ENCODE assay signal across 8 cellular contexts in the genomic region with DNA sequence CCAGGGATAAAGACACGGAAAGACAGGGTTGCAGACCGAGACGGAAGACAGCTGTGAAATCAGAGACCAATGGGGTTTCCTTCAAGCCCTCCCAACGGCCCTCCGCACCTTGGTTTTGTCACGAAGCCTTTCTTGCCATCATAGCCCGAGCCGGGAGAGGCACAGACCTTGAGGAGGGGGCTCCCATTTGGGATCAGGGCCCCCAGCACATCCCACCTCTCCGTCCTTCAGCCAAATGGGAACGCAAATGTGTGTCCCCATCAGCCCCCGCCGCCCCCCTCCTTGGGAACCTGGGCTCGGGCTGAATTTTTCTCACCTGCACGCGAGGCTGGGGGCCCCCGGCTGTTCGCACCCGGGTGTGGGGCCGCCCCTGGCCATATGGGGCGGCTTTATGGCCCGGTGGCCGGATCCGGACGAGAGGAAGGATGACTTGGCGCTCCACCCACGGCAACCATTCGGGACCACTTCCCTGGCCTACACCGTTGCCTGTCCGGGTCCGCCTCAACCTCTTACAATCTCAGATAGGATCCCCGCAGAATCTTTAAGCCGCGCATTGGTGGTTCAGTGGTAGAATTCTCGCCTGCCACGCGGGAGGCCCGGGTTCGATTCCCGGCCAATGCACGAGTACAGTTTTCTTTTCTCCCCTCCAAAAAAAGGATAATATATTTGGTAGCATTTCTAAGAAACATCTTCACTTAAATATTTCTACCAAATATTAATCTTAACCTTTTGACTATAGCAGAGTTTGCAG. TPM values are rescaled to one million over a fixed set of nuclear protein-coding genes. Genes with fewer than 3 reads are reported as not detected.
DNase-seq lines count a peak whose midpoint lies in the region; ATAC-seq and TF ChIP-seq lines count a peak whose summit lies in the region.

No MANE protein-coding gene starts in this region.

- TF ChIP-seq CTCF in foreskin keratinocyte (conservative IDR thresholded peaks at IDR 0.05) (no peak), neural progenitor cell (IDR thresholded peaks at IDR 0.05) (no peak), stomach (IDR thresholded peaks at IDR 0.05) (no peak)

- peak overlapping the region; percentile 90 for H3K4me2 ChIP-seq in neural progenitor cell

- H3K27ac Mint-ChIP-seq in CD8-positive, alpha-beta memory T cell, result peak overlapping the region; percentile 16 to 93 (median 70)
- H3K27ac Mint-ChIP-seq in neural progenitor cell, result peak overlapping the region; percentile 97

- intact Hi-C loops in stomach (cut with DNase I; ENCODE audit: low total_unique reads), result no loop called here

- H3K79me2 ChIP-seq in neural progenitor cell (ENCODE audit: low read depth), result no peaks in the 10 kb centered on the region

- peaks cover 0 to 5% (median 2%) of the 10 kb centered on the region in 5 donors for H3K9me3 Mint-ChIP-seq in CD8-positive, alpha-beta memory T cell
- H3K9me3 Mint-ChIP-seq in neural progenitor cell, result peaks cover 13% of the 10 kb centered on the region

- peak; percentile 13 for ATAC-seq in foreskin keratinocyte
- no peak for ATAC-seq in HG02870 (IDR thresholded peaks at IDR 0.05; ENCODE audit: unreplicated experiment)

- H3F3A ChIP-seq in neural progenitor cell (ENCODE audit: low read depth), result peaks cover 64% of the 10 kb centered on the region

- peak overlapping the region; percentile 24 for H3K27ac ChIP-seq in CD8-positive, alpha-beta memory T cell (ENCODE audit: low read depth, low read length)
- no peak overlapping the region for H3K27ac ChIP-seq in foreskin keratinocyte
- H3K27ac ChIP-seq in neural progenitor cell, result no peak overlapping the region
- H3K27ac ChIP-seq in stomach, result peak overlapping the region in 4 of 5 donors; percentile 33 to 81 (median 51)

- no peaks in the 10 kb centered on the region for H3K36me3 ChIP-seq in CD8-positive, alpha-beta memory T cell (ENCODE audit: insufficient read depth, low read length)
- H3K36me3 ChIP-seq in neural progenitor cell (no peaks in the 10 kb centered on the region), stomach (no peaks in the 10 kb centered on the region)

- no peak for TF ChIP-seq EP300 in stomach (IDR thresholded peaks at IDR 0.05)

- POLR2A ChIA-PET in CD8-positive, alpha-beta memory T cell (lab: Charles Lee), result interaction anchor here (1.1 to 1.6 kb wide), 4 partner anchors 31 to 123 kb away, joined by 3 to 7 read pairs (median 4); a partner anchor contains a TSS

- H3K4me3 Mint-ChIP-seq in CD8-positive, alpha-beta memory T cell, result peak overlapping the region; percentile 84 to 94 (median 90)
- H3K4me3 Mint-ChIP-seq in neural progenitor cell, result peak overlapping the region; percentile 91

- 0 to 4% (median 3%) methylated on average over 37 to 40 of the region's 40 CpGs for WGBS in stomach, 5 donors

- CTCF ChIA-PET in CD8-positive, alpha-beta memory T cell (lab: Charles Lee), result interaction anchor here (1.2 to 2.7 kb wide), 6 partner anchors 11 to 123 kb away, joined by 4 to 19 read pairs (median 6); a partner anchor contains a TSS

- H3K4me1 ChIP-seq in CD8-positive, alpha-beta memory T cell (ENCODE audit: insufficient read depth, low read length), result peaks cover 49% of the 10 kb centered on the region
- H3K4me1 ChIP-seq in foreskin keratinocyte, result no peaks in the 10 kb centered on the region
- peaks cover 14% of the 10 kb centered on the region for H3K4me1 ChIP-seq in neural progenitor cell
- peaks cover 68 to 73% (median 72%) of the 10 kb centered on the region in 4 donors for H3K4me1 ChIP-seq in stomach

- no peak overlapping the region for H2AFZ ChIP-seq in neural progenitor cell (replicated peaks)

- peak; percentile 51 for TF ChIP-seq POLR2A in Raji (IDR thresholded peaks at IDR 0.05; ENCODE audit: insufficient read depth, low read depth, low read length)
- TF ChIP-seq POLR2A in stomach (IDR thresholded peaks at IDR 0.05), result no peak

- H3K36me3 Mint-ChIP-seq in CD8-positive, alpha-beta memory T cell, result peaks cover 0 to 13% (median 0%) of the 10 kb centered on the region in 3 donors
- H3K36me3 Mint-ChIP-seq in neural progenitor cell, result peaks cover 4% of the 10 kb centered on the region

- H3K9me3 ChIP-seq in CD8-positive, alpha-beta memory T cell (ENCODE audit: low read length), result no peaks in the 10 kb centered on the region
- H3K9me3 ChIP-seq in neural progenitor cell (ENCODE audit: low read depth), result no peaks in the 10 kb centered on the region
- no peaks in the 10 kb centered on the region for H3K9me3 ChIP-seq in stomach

- DNase-seq in CD8-positive, alpha-beta memory T cell, result peak; percentile 76 to 89 (median 82)
- DNase-seq in HT-29 (ENCODE audit: low spot score), result peak; percentile 77
- peak; percentile 73 for DNase-seq in activated effector memory CD4-positive, alpha-beta T cell treated with Interleukin-2 at 50 U/mL for 16 hours
- peak in 1 of 2 donors; percentile 54 for DNase-seq in foreskin keratinocyte
- peak; percentile 84 for DNase-seq in neural progenitor cell (ENCODE audit: low spot score)
- DNase-seq in stomach, result peak; percentile 83

- H3K4me3 ChIP-seq in CD8-positive, alpha-beta memory T cell (ENCODE audit: low read length), result peak overlapping the region; percentile 91
- H3K4me3 ChIP-seq in neural progenitor cell, result peak overlapping the region; percentile 75
- peak overlapping the region; percentile 65 to 72 (median 68) for H3K4me3 ChIP-seq in stomach

- peaks cover 24% of the 10 kb centered on the region for H4K20me1 ChIP-seq in neural progenitor cell (ENCODE audit: low read depth)

- peaks cover 51 to 63% (median 59%) of the 10 kb centered on the region in 3 donors for H3K4me1 Mint-ChIP-seq in CD8-positive, alpha-beta memory T cell
- peaks cover 32% of the 10 kb centered on the region for H3K4me1 Mint-ChIP-seq in neural progenitor cell

- peaks cover 7% of the 10 kb centered on the region for H3K27me3 ChIP-seq in CD8-positive, alpha-beta memory T cell (ENCODE audit: insufficient read depth, low read length, poor library complexity, severe bottlenecking)
- H3K27me3 ChIP-seq in foreskin keratinocyte (peaks cover 17% of the 10 kb centered on the region), neural progenitor cell (peaks cover 83% of the 10 kb centered on the region), stomach (peaks cover 0 to 97% (median 55%) of the 10 kb centered on the region in 3 donors)

- peaks cover 23 to 39% of the 10 kb centered on the region in 2 donors for H3K27me3 Mint-ChIP-seq in CD8-positive, alpha-beta memory T cell
- H3K27me3 Mint-ChIP-seq in neural progenitor cell (ENCODE audit: insufficient read depth, low read depth), result peaks cover 66% of the 10 kb centered on the region

- H3K9ac ChIP-seq in neural progenitor cell, result no peak overlapping the region

RNA-seq across cellular contexts. Expression of a gene that starts 1.5 kb away (rescaled TPM):
- 1 to 10 TPM; 1.6 to 1.8 TPM for total RNA-seq in CD8-positive, alpha-beta memory T cell
- not detected for polyA plus RNA-seq in CD8-positive, alpha-beta memory T cell
- total RNA-seq in HT-29 (2014; rRNA removed; shearing (Covaris generic)), result 0.61 and 0.76 TPM in 2 replicates
- total RNA-seq in foreskin keratinocyte (1.0 and 1.1 TPM in 2 replicates), neural progenitor cell (ENCODE audit: low replicate concordance) (2.0 TPM in 1 of 2 replicates, not detected in the other), stomach (not detected)
- polyA plus RNA-seq in foreskin keratinocyte (2.6 and 2.8 TPM in 2 replicates), stomach (under 1 TPM in 2 of 3 donors, not detected in 1; 0.58 to 0.92 TPM)

RNA-seq across cellular contexts. Expression of a gene that starts 7.1 kb away (rescaled TPM):
- total RNA-seq in CD8-positive, alpha-beta memory T cell, result not detected
- polyA plus RNA-seq in CD8-positive, alpha-beta memory T cell, result not detected
- not detected in 2 replicates for total RNA-seq in HT-29 (2014; rRNA removed; shearing (Covaris generic))
- total RNA-seq in foreskin keratinocyte, result 2.4 and 4.7 TPM in 2 replicates
- polyA plus RNA-seq in foreskin keratinocyte, result 4.0 and 8.4 TPM in 2 replicates
- not detected in 2 replicates for total RNA-seq in neural progenitor cell (ENCODE audit: low replicate concordance)
- total RNA-seq in stomach, result not detected
- polyA plus RNA-seq in stomach, result under 1 TPM in 2 of 3 donors, not detected in 1; 0.12 to 0.43 TPM

RNA-seq across cellular contexts. Expression of a gene that starts 26.8 kb away (rescaled TPM):
- total RNA-seq in CD8-positive, alpha-beta memory T cell, result 10 to 100 TPM; 26.5 to 35.8 TPM
- polyA plus RNA-seq in CD8-positive, alpha-beta memory T cell, result 12.1 TPM
- total RNA-seq in HT-29 (2014; rRNA removed; shearing (Covaris generic)), result 37.1 and 43.5 TPM in 2 replicates
- 25.8 and 28.2 TPM in 2 replicates for total RNA-seq in foreskin keratinocyte
- polyA plus RNA-seq in foreskin keratinocyte, result 15.2 and 19.9 TPM in 2 replicates
- 3.2 and 11.4 TPM in 2 replicates for total RNA-seq in neural progenitor cell (ENCODE audit: low replicate concordance)
- total RNA-seq in stomach, result 100 to 1,000 TPM in 3 of 5 donors, 10 to 100 TPM in 2; 16.2 to 163 (median 137) TPM
- 10 to 100 TPM; 47.2 to 69.4 (median 66.7) TPM for polyA plus RNA-seq in stomach

RNA-seq across cellular contexts. Expression of a gene that starts 37.4 kb away (rescaled TPM):
- total RNA-seq in CD8-positive, alpha-beta memory T cell, result 10 to 100 TPM; 38.3 to 41.0 TPM
- 98.3 TPM for polyA plus RNA-seq in CD8-positive, alpha-beta memory T cell
- total RNA-seq in HT-29 (2014; rRNA removed; shearing (Covaris generic)), result 4.9 and 5.8 TPM in 2 replicates
- total RNA-seq in foreskin keratinocyte (5.5 and 6.9 TPM in 2 replicates), neural progenitor cell (ENCODE audit: low replicate concordance) (9.4 and 11.7 TPM in 2 replicates), stomach (100 to 1,000 TPM in 1 of 5 donors, 10 to 100 TPM in 2, 1 to 10 TPM in 2; 6.7 to 104 (median 17.3) TPM)
- polyA plus RNA-seq in foreskin keratinocyte (15.2 and 17.7 TPM in 2 replicates), stomach (10 to 100 TPM; 32.4 to 58.8 (median 43.1) TPM)

RNA-seq across cellular contexts. Expression of a gene that starts 37.9 kb away (rescaled TPM):
- total RNA-seq in CD8-positive, alpha-beta memory T cell, result 1 to 10 TPM; 1.3 to 1.9 TPM
- not detected for polyA plus RNA-seq in CD8-positive, alpha-beta memory T cell
- total RNA-seq in HT-29 (2014; rRNA removed; shearing (Covaris generic)), result 0.97 TPM in 1 of 2 replicates, not detected in the other
- total RNA-seq in foreskin keratinocyte, result 0.25 and 0.31 TPM in 2 replicates
- 0.30 and 0.43 TPM in 2 replicates for polyA plus RNA-seq in foreskin keratinocyte
- total RNA-seq in neural progenitor cell (ENCODE audit: low replicate concordance), result 0.28 TPM in 1 of 2 replicates, not detected in the other
- not detected for total RNA-seq in stomach
- polyA plus RNA-seq in stomach, result under 1 TPM in 1 of 3 donors, not detected in 2; 0.88 TPM

Comparison
In these comparisons a context has a peak if more than half of its experiments do, and no peak if none do; other contexts are left out.
1. H3K27ac ChIP-seq: peak in CD8-positive, alpha-beta memory T cell (single experiment) and stomach (4 of 5); none in foreskin keratinocyte (single experiment) and neural progenitor cell (single experiment).
2. Peak in every context shown above with its lines, with median percentiles within 50 percentile points of each other: H3K4me3 ChIP-seq.